Comparison of ENCODE assay signal across 1 cellular context in genomic region chr18:54880706-54881105, GRCh38.
TF ChIP-seq lines count a peak whose summit lies in the region.

No MANE protein-coding gene starts in this region.

TF ChIP-seq in GM23338, 12 proteins besides CTCF, POLR2A, EP300 and RAD21 (continued from another document):
- no peak for TF ChIP-seq JUNB (IDR thresholded peaks at IDR 0.05; ENCODE audit: unreplicated experiment)
- no peak for TF ChIP-seq ZNF114 (CRISPR knock-in tag; IDR thresholded peaks at IDR 0.05)
- TF ChIP-seq STAT1 (IDR thresholded peaks at IDR 0.05; ENCODE audit: unreplicated experiment), result no peak
- no peak for TF ChIP-seq POLR2AphosphoS5 (IDR thresholded peaks at IDR 0.05; ENCODE audit: low read depth)
- no peak for TF ChIP-seq EZH2phosphoT487 (IDR thresholded peaks at IDR 0.05; ENCODE audit: unreplicated experiment)
- TF ChIP-seq REST (IDR thresholded peaks at IDR 0.05; ENCODE audit: unreplicated experiment), result no peak
TF ChIP-seq in GM23338: peak in this region for 0.
